ENCODE assay signal across 8 cellular contexts in genomic region chr14:99230271-99231141, GRCh38. TPM values are rescaled to one million over a fixed set of nuclear protein-coding genes. Genes with fewer than 3 reads are reported as not detected.
DNase-seq lines count a peak whose midpoint lies in the region; ATAC-seq and TF ChIP-seq lines count a peak whose summit lies in the region.

No MANE protein-coding gene starts in this region.

- no peak overlapping the region for H3K27ac ChIP-seq in DND-41 (ENCODE audit: low read length)

- no peak overlapping the region for H3K9ac ChIP-seq in DND-41 (ENCODE audit: low read depth, low read length)

- H3K4me2 ChIP-seq in DND-41 (ENCODE audit: insufficient read depth, low read length): no peak overlapping the region

- peaks cover 96% of the 10 kb centered on the region for H4K20me1 ChIP-seq in DND-41 (ENCODE audit: insufficient read depth, low read length)

- peaks cover 2% of the 10 kb centered on the region for H3K36me3 Mint-ChIP-seq in chondrocyte (ENCODE audit: low read depth)
- H3K36me3 Mint-ChIP-seq in CD14-positive monocyte: peaks cover 0 to under 1% of the 10 kb centered on the region in 2 donors

- H3K9me3 Mint-ChIP-seq in chondrocyte (ENCODE audit: low read depth) (peaks cover 7% of the 10 kb centered on the region), CD14-positive monocyte (peaks cover 3 to 16% (median 10%) of the 10 kb centered on the region in 7 donors)

- DNase-seq in DND-41: peak; percentile 31
- peak; percentile 84 for DNase-seq in activated CD4-positive, alpha-beta T cell treated with anti-CD3 and anti-CD28 coated beads for 48 hours
- peak; percentile 72 for DNase-seq in chondrocyte (ENCODE audit: low spot score)
- DNase-seq in stimulated activated CD4-positive, alpha-beta T cell treated with anti-CD3 and anti-CD28 coated beads, Interleukin-12 subunit alpha, Interleukin-12 subunit beta, amount 100 ng/mL, for 48 hours (ENCODE audit: low read depth in 2 of 3, low spot score in 1 of 3): peak; percentile 63 to 74 (median 69)
- no peak for DNase-seq in MG63
- DNase-seq in dermis blood vessel endothelial cell: no peak
- no peak for DNase-seq in CD14-positive monocyte (ENCODE audit: low spot score)

- TF ChIP-seq CTCF in DND-41 (IDR thresholded peaks at IDR 0.05; ENCODE audit: borderline replicate concordance, extremely low read depth, low read length, poor library complexity, severe bottlenecking) (no peak), chondrocyte (IDR thresholded peaks at IDR 0.05) (peak; percentile 49), CD14-positive monocyte (IDR thresholded peaks at IDR 0.05) (no peak)

- intact Hi-C loops in CD14-positive monocyte (cut with micrococcal nuclease): no loop called here

- H3K4me3 Mint-ChIP-seq in chondrocyte (ENCODE audit: unreplicated experiment): no peak overlapping the region
- H3K4me3 Mint-ChIP-seq in CD14-positive monocyte: peak overlapping the region in 1 of 2 donors; percentile 39

- no peaks in the 10 kb centered on the region for H3K27me3 ChIP-seq in DND-41 (ENCODE audit: insufficient read depth, low read length, poor library complexity)
- H3K27me3 ChIP-seq in MG63: no peaks in the 10 kb centered on the region

- peaks cover 5% of the 10 kb centered on the region; the same call in 1 of the 2 replicates for H3K4me1 ChIP-seq in DND-41 (ENCODE audit: insufficient read depth, low read length)

- peaks cover 100% of the 10 kb centered on the region for H3K79me2 ChIP-seq in DND-41 (ENCODE audit: insufficient read depth, low read length)

- H3K27ac Mint-ChIP-seq in chondrocyte (ENCODE audit: unreplicated experiment): no peak overlapping the region
- no peak overlapping the region for H3K27ac Mint-ChIP-seq in CD14-positive monocyte

- H3K27me3 Mint-ChIP-seq in chondrocyte (ENCODE audit: low read depth) (peaks cover 47% of the 10 kb centered on the region), CD14-positive monocyte (ENCODE audit: low read depth in 3 of 3) (peaks cover 38 to 58% (median 52%) of the 10 kb centered on the region in 3 donors)

- ATAC-seq in DND-41 (ENCODE audit: insufficient read depth, low read depth) (no peak), GM19463 (IDR thresholded peaks at IDR 0.05; ENCODE audit: unreplicated experiment) (no peak)

- peaks cover 93% of the 10 kb centered on the region for H3K36me3 ChIP-seq in DND-41 (ENCODE audit: insufficient read depth, low read length)
- no peaks in the 10 kb centered on the region for H3K36me3 ChIP-seq in MG63

- H3K4me3 ChIP-seq in DND-41 (ENCODE audit: low read depth in 1 of 2, low read length in 2 of 2): no peak overlapping the region
- no peak overlapping the region for H3K4me3 ChIP-seq in MG63

- H3K9me3 ChIP-seq in DND-41 (ENCODE audit: insufficient read depth, low read length, severe bottlenecking): no peaks in the 10 kb centered on the region
- H3K9me3 ChIP-seq in MG63: no peaks in the 10 kb centered on the region

- no peak overlapping the region for H2AFZ ChIP-seq in DND-41 (ENCODE audit: low read depth, low read length)

- H3K4me1 Mint-ChIP-seq in chondrocyte (ENCODE audit: low read depth) (no peaks in the 10 kb centered on the region), CD14-positive monocyte (peaks cover 2% of the 10 kb centered on the region)

RNA-seq across cellular contexts. Expression of gene BCL11B, which starts 41.5 kb away (rescaled TPM):
- 0.10 to 0.23 TPM (median 0.17 TPM) in 3 replicates for total RNA-seq in chondrocyte
- total RNA-seq in MG63 (2014; rRNA removed; shearing (Covaris generic); ENCODE audit: low replicate concordance): not detected in 2 replicates
- total RNA-seq in dermis blood vessel endothelial cell: under 0.01 and 0.05 TPM in 2 replicates
- not detected for polyA plus RNA-seq in CD14-positive monocyte

Comparison
In these comparisons a context has a peak if more than half of its experiments do, and no peak if none do; other contexts are left out.
1. DNase-seq: peak in DND-41 (single experiment), activated CD4-positive, alpha-beta T cell treated with anti-CD3 and anti-CD28 coated beads for 48 hours (single experiment), chondrocyte (single experiment) and stimulated activated CD4-positive, alpha-beta T cell treated with anti-CD3 and anti-CD28 coated beads, Interleukin-12 subunit alpha, Interleukin-12 subunit beta, amount 100 ng/mL, for 48 hours (3 of 3); none in MG63 (single experiment), dermis blood vessel endothelial cell (single experiment) and CD14-positive monocyte (single experiment).